Comparison of ENCODE assay signal across 15 cellular contexts in genomic region chr2:105865222-105865913, GRCh38.
DNase-seq lines count a peak whose midpoint lies in the region; ATAC-seq and TF ChIP-seq lines count a peak whose summit lies in the region.
"Had no signal": no experiment of that assay in that cellular context is flagged by ENCODE, and none has a peak within 500 bp of the region (broad histone marks: within the 10 kb centered on the region; RNA-seq: fewer than 3 reads in every experiment).

No MANE protein-coding gene starts in this region.

- no peaks in the 10 kb centered on the region for H3K9me3 Mint-ChIP-seq in activated naive CD4-positive, alpha-beta T cell treated with anti-CD3 and anti-CD28 coated beads, Interleukin-2, amount 50 U/mL, for 24 hours
- no peaks in the 10 kb centered on the region for H3K9me3 Mint-ChIP-seq in activated naive CD4-positive, alpha-beta T cell treated with anti-CD3 and anti-CD28 coated beads, Interleukin-2, amount 10 ng/mL, durations not matched to agents 7 days and 5 days
- no peaks in the 10 kb centered on the region for H3K9me3 Mint-ChIP-seq in activated CD4-positive, alpha-beta memory T cell treated with anti-CD3 and anti-CD28 coated beads, Interleukin-2, amount 10 ng/mL, durations not matched to agents 7 days and 5 days
- H3K9me3 Mint-ChIP-seq in stimulated activated naive CD8-positive, alpha-beta T cell treated with anti-CD3 and anti-CD28 coated beads, Interleukin-15, Interleukin-2, amounts not matched to agents 100 ng/mL and 50 ng/mL, for 24 hours = no peaks in the 10 kb centered on the region
- H3K9me3 Mint-ChIP-seq: IgD-negative memory B cell had no signal

- intact Hi-C loops in left lung (cut with DNase I) = no loop called here

- H3K4me2 ChIP-seq in fibroblast of lung (ENCODE audit: extremely low read depth, insufficient read depth, low read length) = no peak overlapping the region

- no peak for ATAC-seq in left lung
- ATAC-seq: Panc1 had no signal

- POLR2A ChIA-PET in activated CD4-positive, alpha-beta memory T cell treated with anti-CD3 and anti-CD28 coated beads, Interleukin-2, amount 10 ng/mL, durations not matched to agents 7 days and 5 days (lab: Charles Lee) = interaction anchor here (2.2 kb wide), 1 partner anchor 67 kb away, joined by 7 read pairs; no protein-coding TSS in a partner anchor

- no peak for TF ChIP-seq CTCF in fibroblast of lung (conservative IDR thresholded peaks at IDR 0.05 in 1 of 2, IDR thresholded peaks at IDR 0.05 in 1 of 2; ENCODE audit: low read depth in 1 of 2, low read length in 2 of 2)
- no peak for TF ChIP-seq CTCF in left lung (IDR thresholded peaks at IDR 0.05)

- H3K4me3 ChIP-seq in fibroblast of lung (replicated peaks in 1 of 4; ENCODE audit: control extremely low read depth in 1 of 4, insufficient read depth in 1 of 4, low read depth in 3 of 4, low read length in 4 of 4) = no peak overlapping the region
- no peak overlapping the region for H3K4me3 ChIP-seq in left lung
- H3K4me3 ChIP-seq: HAP-1, hepatocyte had no signal

- H3K4me1 Mint-ChIP-seq in activated naive CD4-positive, alpha-beta T cell treated with anti-CD3 and anti-CD28 coated beads, Interleukin-2, amount 50 U/mL, for 24 hours = peaks cover 95% of the 10 kb centered on the region
- H3K4me1 Mint-ChIP-seq in activated naive CD4-positive, alpha-beta T cell treated with anti-CD3 and anti-CD28 coated beads, Interleukin-2, amount 10 ng/mL, durations not matched to agents 7 days and 5 days = peaks cover 46% of the 10 kb centered on the region
- peaks cover 68% of the 10 kb centered on the region for H3K4me1 Mint-ChIP-seq in activated CD4-positive, alpha-beta memory T cell treated with anti-CD3 and anti-CD28 coated beads, Interleukin-2, amount 10 ng/mL, durations not matched to agents 7 days and 5 days
- H3K4me1 Mint-ChIP-seq in stimulated activated naive CD8-positive, alpha-beta T cell treated with anti-CD3 and anti-CD28 coated beads, Interleukin-15, Interleukin-2, amounts not matched to agents 100 ng/mL and 50 ng/mL, for 24 hours (ENCODE audit: low read depth) = peaks cover 100% of the 10 kb centered on the region

- H3K27ac Mint-ChIP-seq in activated naive CD4-positive, alpha-beta T cell treated with anti-CD3 and anti-CD28 coated beads, Interleukin-2, amount 50 U/mL, for 24 hours = peak overlapping the region; percentile 8
- H3K27ac Mint-ChIP-seq in activated naive CD4-positive, alpha-beta T cell treated with anti-CD3 and anti-CD28 coated beads, Interleukin-2, amount 10 ng/mL, durations not matched to agents 7 days and 5 days = no peak overlapping the region
- peak overlapping the region; percentile 40 for H3K27ac Mint-ChIP-seq in activated CD4-positive, alpha-beta memory T cell treated with anti-CD3 and anti-CD28 coated beads, Interleukin-2, amount 10 ng/mL, durations not matched to agents 7 days and 5 days
- peak overlapping the region; percentile 94 for H3K27ac Mint-ChIP-seq in stimulated activated naive CD8-positive, alpha-beta T cell treated with anti-CD3 and anti-CD28 coated beads, Interleukin-15, Interleukin-2, amounts not matched to agents 100 ng/mL and 50 ng/mL, for 24 hours

- H3K27ac ChIP-seq in fibroblast of lung (ENCODE audit: insufficient read depth, low read length) (no peak overlapping the region), left lung (no peak overlapping the region)

- no peak for DNase-seq in activated naive CD4-positive, alpha-beta T cell treated with anti-CD3 and anti-CD28 coated beads, Interleukin-2, amount 10 ng/mL, durations not matched to agents 7 days and 5 days
- no peak for DNase-seq in activated CD4-positive, alpha-beta memory T cell treated with anti-CD3 and anti-CD28 coated beads, Interleukin-2, amount 10 ng/mL, durations not matched to agents 7 days and 5 days
- peak; percentile 33 to 65 for DNase-seq in fibroblast of lung (ENCODE audit: low read depth in 2 of 2)
- no peak for DNase-seq in SHP77 (lab: John Stamatoyannopoulos, UW)
- DNase-seq in C1 segment of cervical spinal cord (lab: John Stamatoyannopoulos, UW) = no peak
- DNase-seq in left lung = no peak
- DNase-seq: mammary epithelial cell, NCI-H2029, trophoblast cell had no signal

- CTCF ChIA-PET in activated naive CD4-positive, alpha-beta T cell treated with anti-CD3 and anti-CD28 coated beads, Interleukin-2, amount 10 ng/mL, durations not matched to agents 7 days and 5 days (lab: Charles Lee) = no interaction called here
- CTCF ChIA-PET in activated CD4-positive, alpha-beta memory T cell treated with anti-CD3 and anti-CD28 coated beads, Interleukin-2, amount 10 ng/mL, durations not matched to agents 7 days and 5 days (lab: Charles Lee) = interaction anchor here (0.9 to 1.4 kb wide), 2 partner anchors 77 to 238 kb away, joined by 3 read pairs; no protein-coding TSS in a partner anchor

- H3K9me3 ChIP-seq in fibroblast of lung (ENCODE audit: control insufficient read depth, insufficient read depth, low read depth, low read length) (no peaks in the 10 kb centered on the region), left lung (no peaks in the 10 kb centered on the region)
- H3K9me3 ChIP-seq: HAP-1 had no signal

- H3K27me3 ChIP-seq in fibroblast of lung (ENCODE audit: control insufficient read depth, insufficient read depth, low read length) (no peaks in the 10 kb centered on the region), left lung (no peaks in the 10 kb centered on the region)
- H3K27me3 ChIP-seq: hepatocyte had no signal

- H4K20me1 ChIP-seq in fibroblast of lung (ENCODE audit: control insufficient read depth, extremely low read depth, insufficient read depth, low read length) = no peaks in the 10 kb centered on the region

- no peak overlapping the region for H3K9ac ChIP-seq in fibroblast of lung (ENCODE audit: insufficient read depth, low read length)

- peaks cover 30% of the 10 kb centered on the region for H3K4me1 ChIP-seq in fibroblast of lung (ENCODE audit: control insufficient read depth, extremely low read depth, insufficient read depth, low read length)
- H3K4me1 ChIP-seq in left lung = peaks cover 4 to 20% of the 10 kb centered on the region in 2 donors
- H3K4me1 ChIP-seq: HAP-1 had no signal

- no peak overlapping the region for H2AFZ ChIP-seq in fibroblast of lung (ENCODE audit: low read length)
- H2AFZ ChIP-seq: hepatocyte had no signal

- H3K36me3 Mint-ChIP-seq in activated naive CD4-positive, alpha-beta T cell treated with anti-CD3 and anti-CD28 coated beads, Interleukin-2, amount 50 U/mL, for 24 hours = peaks cover 11% of the 10 kb centered on the region
- peaks cover 28% of the 10 kb centered on the region for H3K36me3 Mint-ChIP-seq in activated naive CD4-positive, alpha-beta T cell treated with anti-CD3 and anti-CD28 coated beads, Interleukin-2, amount 10 ng/mL, durations not matched to agents 7 days and 5 days
- H3K36me3 Mint-ChIP-seq in activated CD4-positive, alpha-beta memory T cell treated with anti-CD3 and anti-CD28 coated beads, Interleukin-2, amount 10 ng/mL, durations not matched to agents 7 days and 5 days (ENCODE audit: low read depth) = peaks cover 26% of the 10 kb centered on the region
- peaks cover 57% of the 10 kb centered on the region for H3K36me3 Mint-ChIP-seq in stimulated activated naive CD8-positive, alpha-beta T cell treated with anti-CD3 and anti-CD28 coated beads, Interleukin-15, Interleukin-2, amounts not matched to agents 100 ng/mL and 50 ng/mL, for 24 hours (ENCODE audit: low read depth)

- H3K4me3 Mint-ChIP-seq in activated naive CD4-positive, alpha-beta T cell treated with anti-CD3 and anti-CD28 coated beads, Interleukin-2, amount 50 U/mL, for 24 hours = no peak overlapping the region
- H3K4me3 Mint-ChIP-seq in activated naive CD4-positive, alpha-beta T cell treated with anti-CD3 and anti-CD28 coated beads, Interleukin-2, amount 10 ng/mL, durations not matched to agents 7 days and 5 days = no peak overlapping the region
- no peak overlapping the region for H3K4me3 Mint-ChIP-seq in activated CD4-positive, alpha-beta memory T cell treated with anti-CD3 and anti-CD28 coated beads, Interleukin-2, amount 10 ng/mL, durations not matched to agents 7 days and 5 days
- peak overlapping the region; percentile 62 for H3K4me3 Mint-ChIP-seq in stimulated activated naive CD8-positive, alpha-beta T cell treated with anti-CD3 and anti-CD28 coated beads, Interleukin-15, Interleukin-2, amounts not matched to agents 100 ng/mL and 50 ng/mL, for 24 hours
- H3K4me3 Mint-ChIP-seq: IgD-negative memory B cell had no signal

- H3K79me2 ChIP-seq in fibroblast of lung (ENCODE audit: control insufficient read depth, insufficient read depth, low read length) = peaks cover 2% of the 10 kb centered on the region

- H3K36me3 ChIP-seq in fibroblast of lung (ENCODE audit: control insufficient read depth, insufficient read depth, low read length) (no peaks in the 10 kb centered on the region), left lung (no peaks in the 10 kb centered on the region)
- H3K36me3 ChIP-seq: HAP-1 had no signal

- no peaks in the 10 kb centered on the region for H3K27me3 Mint-ChIP-seq in activated naive CD4-positive, alpha-beta T cell treated with anti-CD3 and anti-CD28 coated beads, Interleukin-2, amount 50 U/mL, for 24 hours
- H3K27me3 Mint-ChIP-seq in activated naive CD4-positive, alpha-beta T cell treated with anti-CD3 and anti-CD28 coated beads, Interleukin-2, amount 10 ng/mL, durations not matched to agents 7 days and 5 days = no peaks in the 10 kb centered on the region
- H3K27me3 Mint-ChIP-seq in activated CD4-positive, alpha-beta memory T cell treated with anti-CD3 and anti-CD28 coated beads, Interleukin-2, amount 10 ng/mL, durations not matched to agents 7 days and 5 days = no peaks in the 10 kb centered on the region
- H3K27me3 Mint-ChIP-seq in stimulated activated naive CD8-positive, alpha-beta T cell treated with anti-CD3 and anti-CD28 coated beads, Interleukin-15, Interleukin-2, amounts not matched to agents 100 ng/mL and 50 ng/mL, for 24 hours = no peaks in the 10 kb centered on the region
- H3K27me3 Mint-ChIP-seq: IgD-negative memory B cell had no signal

Comparison
In these comparisons a context has a peak if more than half of its experiments do, and no peak if none do; other contexts are left out.
1. DNase-seq: peak in fibroblast of lung (2 of 2); none in activated naive CD4-positive, alpha-beta T cell treated with anti-CD3 and anti-CD28 coated beads, Interleukin-2, amount 10 ng/mL, durations not matched to agents 7 days and 5 days (single experiment), activated CD4-positive, alpha-beta memory T cell treated with anti-CD3 and anti-CD28 coated beads, Interleukin-2, amount 10 ng/mL, durations not matched to agents 7 days and 5 days (single experiment), SHP77 (0 of 2), C1 segment of cervical spinal cord (0 of 14) and left lung (0 of 2).